In the genomic region with DNA sequence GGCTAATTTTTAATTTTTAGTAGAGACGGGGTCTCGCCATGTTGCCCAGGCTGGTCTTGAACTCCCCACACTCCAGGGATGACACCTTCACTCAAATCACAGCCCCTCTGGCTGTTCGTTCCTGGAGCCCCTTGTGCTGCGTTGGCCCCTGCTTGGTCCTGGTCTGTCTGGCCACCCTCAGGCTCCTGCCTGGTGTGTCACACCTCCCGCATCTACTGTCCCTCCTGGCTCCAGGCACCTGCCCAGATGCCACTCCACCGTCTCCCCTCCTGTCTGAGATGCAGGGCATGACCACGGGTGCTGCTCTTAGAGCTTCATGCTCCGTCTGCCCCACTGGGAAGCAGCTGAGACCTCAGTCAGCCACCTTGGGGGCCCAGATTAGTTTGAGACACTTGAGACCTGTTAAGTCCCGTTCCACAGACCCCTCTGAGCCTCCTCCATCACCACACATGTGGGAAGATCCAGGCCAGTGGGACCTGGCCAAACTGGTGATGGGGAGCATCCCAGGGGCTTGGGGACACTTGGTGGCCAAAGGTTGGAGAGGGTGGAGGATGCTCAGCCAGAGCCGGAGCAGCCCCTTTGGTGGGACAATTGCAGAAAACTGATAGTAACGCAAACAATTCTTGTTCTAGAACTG, we compare ENCODE assay signal across 23 cellular contexts. TPM values are rescaled to one million over a fixed set of nuclear protein-coding genes. Genes with fewer than 3 reads are reported as not detected.
"Had no signal": no experiment of that assay in that cellular context is flagged by ENCODE, and none has a peak within 500 bp of the region (broad histone marks: within the 10 kb centered on the region; RNA-seq: fewer than 3 reads in every experiment).

No MANE protein-coding gene starts in this region.

- H3K27ac ChIP-seq: gastrocnemius medialis, heart right ventricle, tibial nerve, vagina had no signal

- H3K4me3 Mint-ChIP-seq: activated naive CD8-positive, alpha-beta T cell treated with anti-CD3 and anti-CD28 coated beads, Interleukin-2, amount 50 U/mL, for 24 hours; endodermal cell; nephron progenitor cell; stimulated activated memory B cell treated with anti-CD40 and anti-IgM and Interleukin-4, amounts not matched to agents 10 μg/mL and 1 μg/mL and 100 μg/mL, for 72 hours had no signal

- H3K4me3 ChIP-seq: gastrocnemius medialis, heart right ventricle, tibial nerve, vagina had no signal

- H3K27me3 ChIP-seq: vagina had no signal

- ATAC-seq: activated naive CD8-positive, alpha-beta T cell treated with anti-CD3 and anti-CD28 coated beads, Interleukin-2, amount 50 U/mL, for 24 hours; gastrocnemius medialis; stimulated activated memory B cell treated with anti-CD40 and anti-IgM and Interleukin-4, amounts not matched to agents 10 μg/mL and 1 μg/mL and 100 μg/mL, for 72 hours had no signal

- H3K27ac Mint-ChIP-seq: activated naive CD8-positive, alpha-beta T cell treated with anti-CD3 and anti-CD28 coated beads, Interleukin-2, amount 50 U/mL, for 24 hours; endodermal cell; nephron progenitor cell; stimulated activated memory B cell treated with anti-CD40 and anti-IgM and Interleukin-4, amounts not matched to agents 10 μg/mL and 1 μg/mL and 100 μg/mL, for 72 hours had no signal

- H3K9me3 Mint-ChIP-seq: activated naive CD8-positive, alpha-beta T cell treated with anti-CD3 and anti-CD28 coated beads, Interleukin-2, amount 50 U/mL, for 24 hours; stimulated activated memory B cell treated with anti-CD40 and anti-IgM and Interleukin-4, amounts not matched to agents 10 μg/mL and 1 μg/mL and 100 μg/mL, for 72 hours had no signal

- H3K36me3 ChIP-seq: gastrocnemius medialis, heart right ventricle, tibial nerve, vagina had no signal

- DNase-seq: activated CD4-positive, alpha-beta T cell treated with anti-CD3 and anti-CD28 coated beads, Interleukin-2, amount 50 U/mL, for 48 hours; activated CD4-positive, CD25-positive, alpha-beta regulatory T cell treated with anti-CD3 and anti-CD28 coated beads, Interleukin-2, amount 50 U/mL, for 72 hours; activated gamma-delta T cell treated with Interleukin-2 at 50 U/mL for 16 hours; activated naive CD8-positive, alpha-beta T cell treated with anti-CD3 and anti-CD28 coated beads, Interleukin-2, amount 50 U/mL, for 24 hours; activated T-cell treated with anti-CD3 and anti-CD28 coated beads, Interleukin-2, amount 50 U/mL, for 48 hours; endodermal cell; gastrocnemius medialis; heart right ventricle; mesendoderm; SK-N-SH; stimulated activated CD4-positive, alpha-beta T cell treated with anti-CD3 and anti-CD28 coated beads, Interleukin-2, amount 100 ng/mL, for 48 hours; T-helper 1 cell had no signal

- H3K9me3 ChIP-seq: gastrocnemius medialis, SK-N-SH, vagina had no signal

- H3K4me1 ChIP-seq: gastrocnemius medialis, heart right ventricle, tibial nerve, vagina had no signal

- H3K4me1 Mint-ChIP-seq: activated naive CD8-positive, alpha-beta T cell treated with anti-CD3 and anti-CD28 coated beads, Interleukin-2, amount 50 U/mL, for 24 hours; endodermal cell; nephron progenitor cell; stimulated activated memory B cell treated with anti-CD40 and anti-IgM and Interleukin-4, amounts not matched to agents 10 μg/mL and 1 μg/mL and 100 μg/mL, for 72 hours had no signal

RNA-seq across cellular contexts. Expression of a gene that starts 21.9 kb away (rescaled TPM):
- total RNA-seq: astrocyte, bronchial epithelial cell, dermis microvascular lymphatic vessel endothelial cell, endodermal cell, epithelial cell of proximal tubule, gastrocnemius medialis, heart right ventricle, osteocyte, pulmonary artery endothelial cell, subcutaneous adipose tissue, tibial nerve, vagina had no signal
- polyA plus RNA-seq: heart right ventricle, SK-N-SH had no signal

RNA-seq across cellular contexts. Expression of a gene that starts 35.0 kb away (rescaled TPM):
- total RNA-seq: astrocyte, bronchial epithelial cell, dermis microvascular lymphatic vessel endothelial cell, epithelial cell of proximal tubule, gastrocnemius medialis, osteocyte, pulmonary artery endothelial cell, subcutaneous adipose tissue, tibial nerve, vagina had no signal

RNA-seq across cellular contexts. Expression of a gene that starts 45.1 kb away (rescaled TPM):
- total RNA-seq: astrocyte, bronchial epithelial cell, endodermal cell, epithelial cell of proximal tubule, gastrocnemius medialis, heart right ventricle, osteocyte, pulmonary artery endothelial cell, subcutaneous adipose tissue, vagina had no signal
